In genomic region chr7:55157347-55158105, GRCh38 we compare ENCODE assay signal across 19 cellular contexts.
A peak's percentile ranks its signal among the peaks of the same experiment; 100 is the strongest.
DNase-seq lines count a peak whose midpoint lies in the region; TF ChIP-seq lines count a peak whose summit lies in the region.
"Had no signal": no experiment of that assay in that cellular context is flagged by ENCODE, and none has a peak within 500 bp of the region (broad histone marks: within the 10 kb centered on the region; RNA-seq: fewer than 3 reads in every experiment).

No MANE protein-coding gene starts in this region.

- H3K4me3 ChIP-seq in breast epithelium (no peak overlapping the region), mammary epithelial cell (replicated peaks in 1 of 3; ENCODE audit: insufficient read depth in 1 of 3, low read depth in 2 of 3, low read length in 3 of 3) (no peak overlapping the region), fibroblast of lung (replicated peaks in 1 of 4; ENCODE audit: control extremely low read depth in 1 of 4, insufficient read depth in 1 of 4, low read depth in 3 of 4, low read length in 4 of 4) (no peak overlapping the region), uterus (no peak overlapping the region)
- H3K4me3 ChIP-seq: BLaER1 treated with 17β-estradiol and CSF1 and Interleukin-3, amounts not matched to agents 10 nM and 100 nM; upper lobe of left lung had no signal

- intact Hi-C loops in breast epithelium (cut with DNase I; ENCODE audit: low total_unique reads) (no loop called here), mammary epithelial cell (cut with micrococcal nuclease) (no loop called here), uterus (cut with DNase I; ENCODE audit: low total_unique reads) (no loop called here)

- H3K36me3 Mint-ChIP-seq in nephron (ENCODE audit: low read depth) = peaks cover 56% of the 10 kb centered on the region

- no peak overlapping the region for H3K4me2 ChIP-seq in mammary epithelial cell (ENCODE audit: insufficient read depth, low read depth, low read length)
- no peak overlapping the region for H3K4me2 ChIP-seq in fibroblast of lung (ENCODE audit: extremely low read depth, insufficient read depth, low read length)
- H3K4me2 ChIP-seq: BLaER1 treated with 17β-estradiol and CSF1 and Interleukin-3, amounts not matched to agents 10 nM and 100 nM; KMS-11 had no signal

- no TSS peak for BruUV-seq in mammary epithelial cell (replicated peaks; lab: Mats Ljungman, UMichigan)

- H3K9ac ChIP-seq in mammary epithelial cell (ENCODE audit: insufficient read depth, low read length) (no peak overlapping the region), fibroblast of lung (ENCODE audit: insufficient read depth, low read length) (no peak overlapping the region)
- H3K9ac ChIP-seq: BLaER1 treated with 17β-estradiol and CSF1 and Interleukin-3, amounts not matched to agents 10 nM and 100 nM; KMS-11 had no signal

- H3K27ac Mint-ChIP-seq in nephron = peak overlapping the region; percentile 80 to 97 (median 96)

- DNase-seq in breast epithelium (ENCODE audit: low spot score in 2 of 2) (no peak), mammary epithelial cell (no peak), fibroblast of lung (ENCODE audit: low read depth in 2 of 2) (peak in 1 of 2 donors; percentile 51), uterus (no peak), GM13976 (ENCODE audit: low spot score) (no peak), SW 1271 (lab: John Stamatoyannopoulos, UW) (no peak), MV-4-11 (lab: John Stamatoyannopoulos, UW) (no peak)
- DNase-seq: 8988T; activated CD4-positive, CD25-positive, alpha-beta regulatory T cell treated with anti-CD3 and anti-CD28 coated beads, Interleukin-2, amount 50 U/mL, for 72 hours; activated gamma-delta T cell treated with Interleukin-2 at 50 U/mL for 16 hours; anterior cingulate cortex; hippocampal formation; NCI-H1105 treated with DMSO at 0.1 percent for 48 hours; posterior cingulate gyrus; stimulated activated naive CD4-positive, alpha-beta T cell treated with Interleukin-2 at 50 U/mL for 16 hours had no signal

- H3K9me3 Mint-ChIP-seq in nephron = no peaks in the 10 kb centered on the region

- H3K27ac ChIP-seq in breast epithelium (peak overlapping the region; percentile 43 to 69), mammary epithelial cell (ENCODE audit: insufficient read depth, low read depth, low read length) (no peak overlapping the region), fibroblast of lung (ENCODE audit: insufficient read depth, low read length) (peak overlapping the region; percentile 12), uterus (peak overlapping the region; percentile 29 to 44)
- H3K27ac ChIP-seq: BLaER1 treated with 17β-estradiol and CSF1 and Interleukin-3, amounts not matched to agents 10 nM and 100 nM; KMS-11 had no signal

- H3K4me3 Mint-ChIP-seq in nephron = peak overlapping the region in 2 of 3 experiments; percentile 24 to 57

- H3K27me3 ChIP-seq in breast epithelium = no peaks in the 10 kb centered on the region
- H3K27me3 ChIP-seq in mammary epithelial cell (ENCODE audit: insufficient read depth, low read length) = no peaks in the 10 kb centered on the region
- H3K27me3 ChIP-seq in fibroblast of lung (ENCODE audit: control insufficient read depth, insufficient read depth, low read length) = no peaks in the 10 kb centered on the region
- H3K27me3 ChIP-seq in uterus = no peaks in the 10 kb centered on the region
- H3K27me3 ChIP-seq: BLaER1 treated with 17β-estradiol and CSF1 and Interleukin-3, amounts not matched to agents 10 nM and 100 nM; upper lobe of left lung had no signal

- H3K4me1 Mint-ChIP-seq in nephron = peaks cover 42% of the 10 kb centered on the region

- in situ Hi-C loops in mammary epithelial cell (cut with MboI; ENCODE audit: low sequenced_read_pairs in 2 of 2) (no loop called here), GM13976 (cut with MboI; ENCODE audit: low sequenced_read_pairs, unreplicated experiment) (no loop called here)

- TF ChIP-seq CTCF in breast epithelium (IDR thresholded peaks at IDR 0.05) (no peak), mammary epithelial cell (conservative IDR thresholded peaks at IDR 0.05 in 1 of 2, IDR thresholded peaks at IDR 0.05 in 1 of 2; ENCODE audit: extremely low read depth in 1 of 2, insufficient read depth in 1 of 2, low read depth in 1 of 2, low read length in 2 of 2) (no peak), fibroblast of lung (conservative IDR thresholded peaks at IDR 0.05 in 1 of 2, IDR thresholded peaks at IDR 0.05 in 1 of 2; ENCODE audit: low read depth in 1 of 2, low read length in 2 of 2) (no peak), nephron (IDR thresholded peaks at IDR 0.05; ENCODE audit: unreplicated experiment in 3 of 3) (no peak), uterus (IDR thresholded peaks at IDR 0.05) (no peak), GM13976 (IDR thresholded peaks at IDR 0.05; ENCODE audit: borderline replicate concordance, control extremely low read depth, extremely low read depth, insufficient read depth, missing control alignments) (no peak)

- H3K4me1 ChIP-seq in breast epithelium (no peaks in the 10 kb centered on the region), mammary epithelial cell (ENCODE audit: insufficient read depth, low read length) (peaks cover 6% of the 10 kb centered on the region), fibroblast of lung (ENCODE audit: control insufficient read depth, extremely low read depth, insufficient read depth, low read length) (no peaks in the 10 kb centered on the region), uterus (no peaks in the 10 kb centered on the region)

- TF ChIP-seq POLR2A in breast epithelium (IDR thresholded peaks at IDR 0.05) = no peak
- TF ChIP-seq POLR2A in uterus (IDR thresholded peaks at IDR 0.05) = no peak

- CTCF ChIA-PET in mammary epithelial cell (lab: Charles Lee; ENCODE audit: low non-redundant PET) = no interaction called here

- dilution Hi-C loops in mammary epithelial cell (cut with HindIII; ENCODE audit: low sequenced_read_pairs) = no loop called here

- H4K20me1 ChIP-seq in mammary epithelial cell (ENCODE audit: insufficient read depth, low read length) = no peaks in the 10 kb centered on the region
- no peaks in the 10 kb centered on the region for H4K20me1 ChIP-seq in fibroblast of lung (ENCODE audit: control insufficient read depth, extremely low read depth, insufficient read depth, low read length)
- H4K20me1 ChIP-seq: BLaER1 treated with 17β-estradiol and CSF1 and Interleukin-3, amounts not matched to agents 10 nM and 100 nM had no signal

- no peaks in the 10 kb centered on the region for H3K27me3 Mint-ChIP-seq in nephron (ENCODE audit: low read depth)

- H3K36me3 ChIP-seq in breast epithelium (no peaks in the 10 kb centered on the region), mammary epithelial cell (ENCODE audit: insufficient read depth, low read length) (peaks cover 76% of the 10 kb centered on the region), fibroblast of lung (ENCODE audit: control insufficient read depth, insufficient read depth, low read length) (peaks cover 49% of the 10 kb centered on the region), uterus (no peaks in the 10 kb centered on the region)
- H3K36me3 ChIP-seq: BLaER1 treated with 17β-estradiol and CSF1 and Interleukin-3, amounts not matched to agents 10 nM and 100 nM had no signal

- peaks cover 48% of the 10 kb centered on the region for H3K79me2 ChIP-seq in mammary epithelial cell (ENCODE audit: insufficient read depth, low read length)
- H3K79me2 ChIP-seq in fibroblast of lung (ENCODE audit: control insufficient read depth, insufficient read depth, low read length) = peaks cover 2% of the 10 kb centered on the region

- H3K9me3 ChIP-seq in breast epithelium (no peaks in the 10 kb centered on the region), mammary epithelial cell (replicated peaks; ENCODE audit: insufficient read depth, low read length) (no peaks in the 10 kb centered on the region), fibroblast of lung (ENCODE audit: control insufficient read depth, insufficient read depth, low read depth, low read length) (no peaks in the 10 kb centered on the region), uterus (no peaks in the 10 kb centered on the region)
- H3K9me3 ChIP-seq: BLaER1 treated with 17β-estradiol and CSF1 and Interleukin-3, amounts not matched to agents 10 nM and 100 nM; upper lobe of left lung had no signal

- H2AFZ ChIP-seq in mammary epithelial cell (ENCODE audit: low read depth, low read length) (no peak overlapping the region), fibroblast of lung (ENCODE audit: low read length) (no peak overlapping the region)

- WGBS in mammary epithelial cell (ENCODE audit: low coverage, missing lambda C conversion rate) = 97% methylated on average over 25 of the region's 27 CpGs
